ENCODE assay signal across 1 cellular context in genomic region chr5:611731-612486, GRCh38.
TF ChIP-seq lines count a peak whose summit lies in the region.

CEP72 (plus strand) TSS chr5:612340; CDS start chr5:612362, 22 bp downstream.

TF ChIP-seq in Ishikawa, 13 proteins besides CTCF, POLR2A, EP300 and RAD21 (continued from another document):
- TF ChIP-seq MAX (IDR thresholded peaks at IDR 0.05) (0 out of 2 replicates have a peak, but pooled peaks have one; percentile 50), TEAD4 (IDR thresholded peaks at IDR 0.05) (no peak), FOXM1 (IDR thresholded peaks at IDR 0.05; ENCODE audit: borderline replicate concordance, low read depth) (no peak), TCF12 (IDR thresholded peaks at IDR 0.05; ENCODE audit: low read depth) (no peak)
